1 cellular context compared by ENCODE assay signal in genomic region chr12:48182659-48183058, GRCh38.
TF ChIP-seq lines count a peak whose summit lies in the region.

No MANE protein-coding gene starts in this region.

TF ChIP-seq in HepG2, 621 proteins besides CTCF, POLR2A, EP300 and RAD21:
- TF ChIP-seq ZNF75D (CRISPR knock-in tag; IDR thresholded peaks at IDR 0.05; ENCODE audit: borderline replicate concordance): no peak
- TF ChIP-seq ZNF354B (CRISPR knock-in tag; IDR thresholded peaks at IDR 0.05): no peak
- no peak for TF ChIP-seq KLF15 (CRISPR knock-in tag; IDR thresholded peaks at IDR 0.05; ENCODE audit: borderline replicate concordance)
- no peak for TF ChIP-seq ZNF777 (CRISPR knock-in tag; IDR thresholded peaks at IDR 0.05)
- TF ChIP-seq LBX2 (CRISPR knock-in tag; IDR thresholded peaks at IDR 0.05; ENCODE audit: borderline replicate concordance): no peak
- TF ChIP-seq MEF2D (CRISPR knock-in tag; IDR thresholded peaks at IDR 0.05): no peak
- TF ChIP-seq SOX13 (IDR thresholded peaks at IDR 0.05): no peak
- no peak for TF ChIP-seq SOX13 (CRISPR knock-in tag; conservative IDR thresholded peaks at IDR 0.05 in 1 of 2, IDR thresholded peaks at IDR 0.05 in 1 of 2)
- TF ChIP-seq ZNF142 (CRISPR knock-in tag; IDR thresholded peaks at IDR 0.05): no peak
- TF ChIP-seq ZSCAN12 (CRISPR knock-in tag; IDR thresholded peaks at IDR 0.05): no peak
- TF ChIP-seq KLF9 (CRISPR knock-in tag; IDR thresholded peaks at IDR 0.05; ENCODE audit: low read depth): no peak
